In the genomic region with DNA sequence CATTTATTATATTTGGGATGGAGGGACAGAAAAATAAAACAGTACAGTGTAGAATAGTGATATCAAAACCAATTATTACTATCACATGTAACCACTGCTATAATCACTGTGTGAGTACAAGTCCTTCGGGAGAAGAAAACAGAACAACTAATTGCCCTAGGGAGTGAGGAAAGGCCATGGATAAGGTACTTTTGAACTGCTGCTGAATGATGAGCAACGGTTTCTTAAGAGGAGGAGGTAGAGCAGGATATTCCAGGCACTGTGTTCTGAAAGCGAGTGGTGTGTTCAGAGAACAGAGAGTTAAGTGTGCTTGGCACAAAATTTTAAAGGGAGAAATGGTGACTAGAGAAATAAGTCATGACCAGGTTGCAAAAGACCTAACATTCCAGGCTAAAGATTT, we compare ENCODE assay signal across 30 cellular contexts.
DNase-seq lines count a peak whose midpoint lies in the region; ATAC-seq and TF ChIP-seq lines count a peak whose summit lies in the region.
"Had no signal": no experiment of that assay in that cellular context is flagged by ENCODE, and none has a peak within 500 bp of the region (broad histone marks: within the 10 kb centered on the region; RNA-seq: fewer than 3 reads in every experiment).

No MANE protein-coding gene starts in this region.

- no peaks in the 10 kb centered on the region for H3K9me3 ChIP-seq in left ventricle myocardium inferior (replicated peaks)
- no peaks in the 10 kb centered on the region for H3K9me3 ChIP-seq in heart right ventricle
- no peaks in the 10 kb centered on the region for H3K9me3 ChIP-seq in body of pancreas
- H3K9me3 ChIP-seq: A549, Caco-2, MG63, SJCRH30 had no signal

- no peak for TF ChIP-seq POLR2A in body of pancreas (IDR thresholded peaks at IDR 0.05)

- H3K27me3 Mint-ChIP-seq in WTC11 (ENCODE audit: low read depth) (no peaks in the 10 kb centered on the region), glutamatergic neuron (ENCODE audit: unreplicated experiment) (no peaks in the 10 kb centered on the region)
- H3K27me3 Mint-ChIP-seq: B cell had no signal

- H3K27me3 ChIP-seq in left ventricle myocardium inferior (ENCODE audit: low read depth) (no peaks in the 10 kb centered on the region), heart right ventricle (no peaks in the 10 kb centered on the region), body of pancreas (no peaks in the 10 kb centered on the region)
- H3K27me3 ChIP-seq: MG63, SJCRH30 had no signal

- H3K27ac Mint-ChIP-seq in WTC11: peak overlapping the region; percentile 13; the same call in 1 of the 2 replicates
- peak overlapping the region; percentile 1 for H3K27ac Mint-ChIP-seq in glutamatergic neuron (ENCODE audit: unreplicated experiment)
- H3K27ac Mint-ChIP-seq: B cell; CD8-positive, alpha-beta T cell had no signal

- WGBS in heart right ventricle, 2 donors: 45 to 60% methylated on average over 3 of the region's 3 CpGs
- 60 to 73% methylated on average over 3 of the region's 3 CpGs for WGBS in body of pancreas, 2 donors

- CTCF ChIA-PET in WTC11 (lab: Charles Lee): no interaction called here

- H3K4me1 Mint-ChIP-seq in WTC11 (peaks cover 8% of the 10 kb centered on the region), glutamatergic neuron (ENCODE audit: low read depth, unreplicated experiment) (peaks cover 14% of the 10 kb centered on the region)
- H3K4me1 Mint-ChIP-seq: B cell had no signal

- H3K27ac ChIP-seq in left ventricle myocardium inferior (replicated peaks) (peak overlapping the region; percentile 18), heart right ventricle (no peak overlapping the region), body of pancreas (no peak overlapping the region)
- H3K27ac ChIP-seq: A549, C4-2B, SJCRH30 had no signal

- H3K4me3 Mint-ChIP-seq in WTC11 (no peak overlapping the region), glutamatergic neuron (ENCODE audit: unreplicated experiment) (no peak overlapping the region)
- H3K4me3 Mint-ChIP-seq: B cell; CD8-positive, alpha-beta T cell had no signal

- H3K9me3 Mint-ChIP-seq in WTC11: no peaks in the 10 kb centered on the region
- H3K9me3 Mint-ChIP-seq in glutamatergic neuron (ENCODE audit: unreplicated experiment): no peaks in the 10 kb centered on the region
- H3K9me3 Mint-ChIP-seq: CD8-positive, alpha-beta T cell had no signal

- no peak for TF ChIP-seq CTCF in left ventricle myocardium inferior (IDR thresholded peaks at IDR 0.05; ENCODE audit: borderline replicate concordance)
- no peak for TF ChIP-seq CTCF in heart right ventricle (IDR thresholded peaks at IDR 0.05)
- TF ChIP-seq CTCF in WTC11 (IDR thresholded peaks at IDR 0.05): no peak
- TF ChIP-seq CTCF in glutamatergic neuron (IDR thresholded peaks at IDR 0.05; ENCODE audit: partially characterized antibody, unreplicated experiment): no peak
- TF ChIP-seq CTCF in body of pancreas (IDR thresholded peaks at IDR 0.05): no peak

- POLR2A ChIA-PET in WTC11 (lab: Charles Lee): no interaction called here

- intact Hi-C loops in left ventricle myocardium inferior (cut with micrococcal nuclease): no loop called here
- intact Hi-C loops in heart right ventricle (cut with DNase I): no loop called here
- intact Hi-C loops in body of pancreas (cut with DNase I): no loop called here

- no peak overlapping the region for H3K4me3 ChIP-seq in left ventricle myocardium inferior
- H3K4me3 ChIP-seq in heart right ventricle: no peak overlapping the region
- H3K4me3 ChIP-seq in body of pancreas: no peak overlapping the region
- H3K4me3 ChIP-seq: A549, GM12878, K562, MG63, SJCRH30 had no signal

- DNase-seq in left ventricle myocardium inferior (no peak), heart right ventricle (no peak), WTC11 (ENCODE audit: low spot score) (no peak), glutamatergic neuron (no peak), NK-92 (lab: John Stamatoyannopoulos, UW; ENCODE audit: unreplicated experiment) (no peak), body of pancreas (no peak)
- no peak for DNase-seq in activated naive CD4-positive, alpha-beta T cell (lab: John Stamatoyannopoulos, UW)
- DNase-seq: Caco-2; CD8-positive, alpha-beta T cell; DMS 273 treated with DMSO at 0.1 percent for 48 hours; DMS79; EL; GDM1; Kasumi-1; MG63; NCI-H1105 treated with DMSO at 0.1 percent for 48 hours; NCI-H1694 treated with DMSO at 0.1 percent for 48 hours; NCI-H2081; NCI-H2171 treated with DMSO at 0.1 percent for 48 hours; NCI-H524; NCI-H774; NK-92 treated with Interleukin-12 subunit alpha and Interleukin-12 subunit beta, amount 100 ng/mL, for 24 hours; PC-3; SJCRH30 had no signal

- H3K4me1 ChIP-seq in left ventricle myocardium inferior (peaks cover 6% of the 10 kb centered on the region), heart right ventricle (peaks cover 0 to 5% (median 0%) of the 10 kb centered on the region in 9 donors), body of pancreas (no peaks in the 10 kb centered on the region)
- H3K4me1 ChIP-seq: A549, Caco-2, SJCRH30 had no signal

- H3K36me3 Mint-ChIP-seq in WTC11 (no peaks in the 10 kb centered on the region), glutamatergic neuron (ENCODE audit: unreplicated experiment) (no peaks in the 10 kb centered on the region)
- H3K36me3 Mint-ChIP-seq: CD8-positive, alpha-beta T cell had no signal

- H3K36me3 ChIP-seq in left ventricle myocardium inferior (no peaks in the 10 kb centered on the region), heart right ventricle (no peaks in the 10 kb centered on the region), body of pancreas (replicated peaks in 1 of 2; ENCODE audit: insufficient read depth in 1 of 2, low read depth in 2 of 2) (no peaks in the 10 kb centered on the region)
- H3K36me3 ChIP-seq: MG63, SJCRH30 had no signal

- ATAC-seq in heart right ventricle (no peak), WTC11 (peak; percentile 44; the same call in 1 of the 2 replicates), body of pancreas (no peak)
- ATAC-seq: A549; CD8-positive, alpha-beta T cell; GM12878; K562; PC-3; SK-N-SH treated with all-trans-retinoic acid at 6 μM for 48 hours had no signal

TF ChIP-seq in WTC11, 78 proteins besides CTCF, POLR2A, EP300 and RAD21:
- TF ChIP-seq MXD4 (CRISPR knock-in tag; IDR thresholded peaks at IDR 0.05; ENCODE audit: borderline replicate concordance): no peak
- TF ChIP-seq RORB (CRISPR knock-in tag; IDR thresholded peaks at IDR 0.05): no peak
- no peak for TF ChIP-seq PRRX2 (CRISPR knock-in tag; IDR thresholded peaks at IDR 0.05)
- TF ChIP-seq ZNF263 (CRISPR knock-in tag; IDR thresholded peaks at IDR 0.05; ENCODE audit: low read depth): no peak
- no peak for TF ChIP-seq ZNF671 (CRISPR knock-in tag; IDR thresholded peaks at IDR 0.05)
- no peak for TF ChIP-seq TEAD4 (CRISPR knock-in tag; IDR thresholded peaks at IDR 0.05)
- no peak for TF ChIP-seq MYBL2 (CRISPR knock-in tag; IDR thresholded peaks at IDR 0.05)
- no peak for TF ChIP-seq FOXK1 (CRISPR knock-in tag; IDR thresholded peaks at IDR 0.05)
